ENCODE assay signal across 31 cellular contexts in genomic region chr11:64514596-64514995, GRCh38. TPM values are rescaled to one million over a fixed set of nuclear protein-coding genes. Genes with fewer than 3 reads are reported as not detected.
"Had no signal": no experiment of that assay in that cellular context is flagged by ENCODE, and none has a peak within 500 bp of the region (broad histone marks: within the 10 kb centered on the region; RNA-seq: fewer than 3 reads in every experiment).

No MANE protein-coding gene starts in this region.

- H3K4me3 Mint-ChIP-seq: activated CD4-positive, alpha-beta T cell treated with anti-CD3 and anti-CD28 coated beads for 36 hours; activated CD4-positive, alpha-beta T cell treated with anti-CD3 and anti-CD28 coated beads, Interleukin-2, amount 10 ng/mL, durations not matched to agents 7 days and 5 days; activated CD8-positive, alpha-beta T cell treated with anti-CD3 and anti-CD28 coated beads, Interleukin-2, amount 10 ng/mL, durations not matched to agents 7 days and 5 days; activated naive CD4-positive, alpha-beta T cell treated with anti-CD3 and anti-CD28 coated beads, Interleukin-2, amount 50 U/mL, for 24 hours; activated naive CD8-positive, alpha-beta T cell treated with anti-CD3 and anti-CD28 coated beads, Interleukin-2, amount 10 ng/mL, durations not matched to agents 7 days and 5 days; activated T-cell treated with anti-CD3 and anti-CD28 coated beads, Interleukin-2, amount 50 U/mL, for 24 hours; central memory CD8-positive, alpha-beta T cell; WTC11 had no signal

- H3K9me3 ChIP-seq: colonic mucosa had no signal

- H3K27ac Mint-ChIP-seq: activated CD4-positive, alpha-beta T cell treated with anti-CD3 and anti-CD28 coated beads for 36 hours; activated CD4-positive, alpha-beta T cell treated with anti-CD3 and anti-CD28 coated beads, Interleukin-2, amount 10 ng/mL, durations not matched to agents 7 days and 5 days; activated CD8-positive, alpha-beta T cell treated with anti-CD3 and anti-CD28 coated beads, Interleukin-2, amount 10 ng/mL, durations not matched to agents 7 days and 5 days; activated naive CD4-positive, alpha-beta T cell treated with anti-CD3 and anti-CD28 coated beads, Interleukin-2, amount 50 U/mL, for 24 hours; activated naive CD8-positive, alpha-beta T cell treated with anti-CD3 and anti-CD28 coated beads, Interleukin-2, amount 10 ng/mL, durations not matched to agents 7 days and 5 days; activated T-cell treated with anti-CD3 and anti-CD28 coated beads, Interleukin-2, amount 50 U/mL, for 24 hours; activated T-helper 2 cell treated with anti-CD3 and anti-CD28 coated beads, Interferon-gamma antibody, Interleukin-2, Interleukin-4, amounts not matched to agents 10 μg/mL and 5 μg/mL and 100 μg/mL, durations not matched to agents 14 hours and 24 hours and 36 hours; WTC11 had no signal

- DNase-seq: activated CD4-positive, alpha-beta T cell treated with anti-CD3 and anti-CD28 coated beads for 36 hours; activated CD4-positive, alpha-beta T cell treated with anti-CD3 and anti-CD28 coated beads, Interleukin-2, amount 10 ng/mL, durations not matched to agents 7 days and 5 days; activated CD4-positive, alpha-beta T cell treated with anti-CD3 and anti-CD28 coated beads, Interleukin-2, amount 50 U/mL, for 48 hours; activated CD8-positive, alpha-beta T cell treated with anti-CD3 and anti-CD28 coated beads, Interleukin-2, amount 10 ng/mL, durations not matched to agents 7 days and 5 days; activated gamma-delta T cell; activated naive CD4-positive, alpha-beta T cell treated with Interleukin-2 at 50 U/mL for 16 hours; activated naive CD8-positive, alpha-beta T cell treated with anti-CD3 and anti-CD28 coated beads, Interleukin-2, amount 10 ng/mL, durations not matched to agents 7 days and 5 days; activated T-cell treated with anti-CD3 and anti-CD28 coated beads, Interleukin-2, amount 50 U/mL, for 24 hours; amygdala; colonic mucosa; NCI-H1048; NCI-H1105 treated with DMSO at 0.1 percent for 48 hours; NCI-H1436; NCI-H1694; NCI-H1930; NCI-H2081 treated with DMSO at 0.1 percent for 48 hours; NCI-H226; NCI-H510A; NCI-H526; Right ventricle myocardium superior had no signal

- H3K4me3 ChIP-seq: ascending aorta, cardiac muscle cell, colonic mucosa, SK-N-MC had no signal

- H3K4me1 ChIP-seq: ascending aorta, colonic mucosa had no signal

- H3K9me3 Mint-ChIP-seq: activated CD4-positive, alpha-beta T cell treated with anti-CD3 and anti-CD28 coated beads, Interleukin-2, amount 10 ng/mL, durations not matched to agents 7 days and 5 days; activated naive CD4-positive, alpha-beta T cell treated with anti-CD3 and anti-CD28 coated beads, Interleukin-2, amount 50 U/mL, for 24 hours; activated naive CD8-positive, alpha-beta T cell treated with anti-CD3 and anti-CD28 coated beads, Interleukin-2, amount 10 ng/mL, durations not matched to agents 7 days and 5 days; activated T-cell treated with anti-CD3 and anti-CD28 coated beads, Interleukin-2, amount 50 U/mL, for 24 hours; activated T-helper 2 cell treated with anti-CD3 and anti-CD28 coated beads, Interferon-gamma antibody, Interleukin-2, Interleukin-4, amounts not matched to agents 10 μg/mL and 5 μg/mL and 100 μg/mL, durations not matched to agents 14 hours and 24 hours and 36 hours; central memory CD8-positive, alpha-beta T cell had no signal

- ATAC-seq: activated CD4-positive, alpha-beta T cell treated with anti-CD3 and anti-CD28 coated beads for 36 hours; activated CD4-positive, CD25-positive, alpha-beta regulatory T cell treated with anti-CD3 and anti-CD28 coated beads, Interleukin-2, amount 50 U/mL, for 24 hours; activated CD8-positive, alpha-beta T cell treated with anti-CD3 and anti-CD28 coated beads, Interleukin-2, amount 10 ng/mL, durations not matched to agents 7 days and 5 days; WTC11 had no signal

- H3K27ac ChIP-seq: ascending aorta, cardiac muscle cell, colonic mucosa, SK-N-MC had no signal

- H3K36me3 ChIP-seq: ascending aorta, cardiac muscle cell, colonic mucosa had no signal

- H3K36me3 Mint-ChIP-seq: activated naive CD4-positive, alpha-beta T cell treated with anti-CD3 and anti-CD28 coated beads, Interleukin-2, amount 50 U/mL, for 24 hours; activated naive CD8-positive, alpha-beta T cell treated with anti-CD3 and anti-CD28 coated beads, Interleukin-2, amount 10 ng/mL, durations not matched to agents 7 days and 5 days; WTC11 had no signal

- H3K27me3 ChIP-seq: ascending aorta, colonic mucosa had no signal

- H3K4me1 Mint-ChIP-seq: activated CD4-positive, alpha-beta T cell treated with anti-CD3 and anti-CD28 coated beads for 36 hours; activated CD4-positive, alpha-beta T cell treated with anti-CD3 and anti-CD28 coated beads, Interleukin-2, amount 10 ng/mL, durations not matched to agents 7 days and 5 days; activated naive CD4-positive, alpha-beta T cell treated with anti-CD3 and anti-CD28 coated beads, Interleukin-2, amount 50 U/mL, for 24 hours; activated naive CD8-positive, alpha-beta T cell treated with anti-CD3 and anti-CD28 coated beads, Interleukin-2, amount 10 ng/mL, durations not matched to agents 7 days and 5 days; central memory CD8-positive, alpha-beta T cell; WTC11 had no signal

RNA-seq across cellular contexts. Expression of gene SLC22A11, which starts 41.1 kb away (rescaled TPM):
- total RNA-seq: activated CD4-positive, alpha-beta T cell treated with anti-CD3 and anti-CD28 coated beads, Interleukin-2, amount 10 ng/mL, durations not matched to agents 7 days and 5 days; activated CD8-positive, alpha-beta T cell treated with anti-CD3 and anti-CD28 coated beads, Interleukin-2, amount 10 ng/mL, durations not matched to agents 7 days and 5 days; activated naive CD8-positive, alpha-beta T cell treated with anti-CD3 and anti-CD28 coated beads, Interleukin-2, amount 10 ng/mL, durations not matched to agents 7 days and 5 days; activated T-helper 2 cell treated with anti-CD3 and anti-CD28 coated beads, Interferon-gamma antibody, Interleukin-2, Interleukin-4, amounts not matched to agents 10 μg/mL and 5 μg/mL and 100 μg/mL, durations not matched to agents 14 hours and 24 hours and 36 hours; ascending aorta; cardiac muscle cell; colonic mucosa; M059J; Right ventricle myocardium superior; T-helper 1 cell treated with Interleukin-12 subunit alpha and Interleukin-12 subunit beta and Interleukin-4 antibody, amounts not matched to agents 30 ng/mL and 1 ng/mL, for 36 hours; T-helper 2 cell treated with Interferon-gamma antibody and Interleukin-4, amounts not matched to agents 100 ng/mL and 5 ng/mL, for 36 hours; WTC11 had no signal
